25 cellular contexts compared by ENCODE assay signal in genomic region chr3:148833223-148833622, GRCh38. TPM values are rescaled to one million over a fixed set of nuclear protein-coding genes. Genes with fewer than 3 reads are reported as not detected.
"Had no signal": no experiment of that assay in that cellular context is flagged by ENCODE, and none has a peak within 500 bp of the region (broad histone marks: within the 10 kb centered on the region; RNA-seq: fewer than 3 reads in every experiment).

No MANE protein-coding gene starts in this region.

- H3K4me1 ChIP-seq: esophagus muscularis mucosa, gastrocnemius medialis, prostate gland, thyroid gland, upper lobe of right lung had no signal

- H3K27ac ChIP-seq: esophagus muscularis mucosa, gastrocnemius medialis, prostate gland, thyroid gland, upper lobe of right lung had no signal

- DNase-seq: activated CD4-positive, alpha-beta T cell treated with anti-CD3 and anti-CD28 coated beads, Interleukin-2, amount 50 U/mL, for 48 hours; activated naive CD4-positive, alpha-beta T cell treated with Interleukin-2 at 50 U/mL for 16 hours; activated naive CD8-positive, alpha-beta T cell treated with anti-CD3 and anti-CD28 coated beads for 36 hours; activated T-cell treated with anti-CD3 and anti-CD28 coated beads, Interleukin-2, amount 50 U/mL, for 48 hours; amniotic stem cell; dermis blood vessel endothelial cell; effector CD8-positive, alpha-beta T cell; gastrocnemius medialis; head of caudate nucleus; left cardiac atrium; midbrain; natural killer cell; stimulated activated CD4-positive, alpha-beta T cell treated with anti-CD3 and anti-CD28 coated beads, Interleukin-4, amount 100 ng/mL, for 24 hours; stimulated activated naive CD8-positive, alpha-beta T cell treated with anti-CD3 and anti-CD28 coated beads, Interleukin-15, Interleukin-2, amounts not matched to agents 100 U/mL and 50 U/mL, for 24 hours; substantia nigra; T-helper 9 cell; thyroid gland; upper lobe of right lung had no signal

- H3K9me3 Mint-ChIP-seq: activated naive CD8-positive, alpha-beta T cell treated with anti-CD3 and anti-CD28 coated beads for 36 hours; natural killer cell; WTC11 had no signal

- H3K36me3 ChIP-seq: esophagus muscularis mucosa, gastrocnemius medialis, prostate gland, thyroid gland, upper lobe of right lung had no signal

- H3K27me3 ChIP-seq: esophagus muscularis mucosa, gastrocnemius medialis, thyroid gland, upper lobe of right lung had no signal

- ATAC-seq: gastrocnemius medialis; left cardiac atrium; natural killer cell; stimulated activated naive CD8-positive, alpha-beta T cell treated with anti-CD3 and anti-CD28 coated beads, Interleukin-15, Interleukin-2, amounts not matched to agents 100 U/mL and 50 U/mL, for 24 hours; upper lobe of right lung; WTC11 had no signal

- H3K4me1 Mint-ChIP-seq: activated naive CD8-positive, alpha-beta T cell treated with anti-CD3 and anti-CD28 coated beads for 36 hours; natural killer cell had no signal

- H3K36me3 Mint-ChIP-seq: activated naive CD8-positive, alpha-beta T cell treated with anti-CD3 and anti-CD28 coated beads for 36 hours; natural killer cell; WTC11 had no signal

- H3K4me3 Mint-ChIP-seq: activated naive CD8-positive, alpha-beta T cell treated with anti-CD3 and anti-CD28 coated beads for 36 hours; natural killer cell; WTC11 had no signal

- H3K4me3 ChIP-seq: esophagus muscularis mucosa, gastrocnemius medialis, prostate gland, thyroid gland, upper lobe of right lung had no signal

- H3K9me3 ChIP-seq: esophagus muscularis mucosa, gastrocnemius medialis, prostate gland, thyroid gland, upper lobe of right lung had no signal

- H3K27ac Mint-ChIP-seq: activated naive CD8-positive, alpha-beta T cell treated with anti-CD3 and anti-CD28 coated beads for 36 hours; natural killer cell; WTC11 had no signal

RNA-seq across cellular contexts. Expression of gene CPB1, which starts 5.6 kb away (rescaled TPM):
- total RNA-seq: activated naive CD8-positive, alpha-beta T cell treated with anti-CD3 and anti-CD28 coated beads for 36 hours; cardiac septum; dermis blood vessel endothelial cell; endothelial cell of umbilical vein; natural killer cell; osteocyte; T-helper 1 cell treated with Interleukin-12 subunit alpha and Interleukin-12 subunit beta and Interleukin-4 antibody, amounts not matched to agents 30 ng/mL and 1 ng/mL, for 36 hours had no signal
- polyA plus RNA-seq: endothelial cell of umbilical vein had no signal

RNA-seq across cellular contexts. Expression of gene CPA3, which starts 31.9 kb away (rescaled TPM):
- total RNA-seq: activated naive CD8-positive, alpha-beta T cell treated with anti-CD3 and anti-CD28 coated beads for 36 hours; osteocyte; T-helper 1 cell treated with Interleukin-12 subunit alpha and Interleukin-12 subunit beta and Interleukin-4 antibody, amounts not matched to agents 30 ng/mL and 1 ng/mL, for 36 hours; WTC11 had no signal
